ENCODE assay signal across 1 cellular context in genomic region chr5:38104497-38105230, GRCh38.
TF ChIP-seq lines count a peak whose summit lies in the region.

No MANE protein-coding gene starts in this region.

TF ChIP-seq in GM23338, 12 proteins besides CTCF, POLR2A, EP300 and RAD21 (continued from another document):
- TF ChIP-seq NANOG (IDR thresholded peaks at IDR 0.05; ENCODE audit: borderline replicate concordance) (peak; percentile 66), REST (IDR thresholded peaks at IDR 0.05; ENCODE audit: unreplicated experiment) (no peak), JUNB (IDR thresholded peaks at IDR 0.05; ENCODE audit: unreplicated experiment) (no peak), ETS1 (IDR thresholded peaks at IDR 0.05) (peak; percentile 40; the same call in 1 of the 2 replicates)
